ENCODE assay signal across 8 cellular contexts in genomic region chr10:70676511-70676910, GRCh38.
"Had no signal": no experiment of that assay in that cellular context is flagged by ENCODE, and none has a peak within 500 bp of the region (broad histone marks: within the 10 kb centered on the region; RNA-seq: fewer than 3 reads in every experiment).

No MANE protein-coding gene starts in this region.

- H3K4me3 ChIP-seq: GM23338 had no signal

- FAIRE-seq: H1, H54, HTR-8/SVneo had no signal

- H3K9me3 Mint-ChIP-seq: GM23338, H9 had no signal

- DNase-seq: H9, HCEC 1CT, IMR-90, KBM-7 had no signal

- ATAC-seq: GM23338 had no signal

- H2AFZ ChIP-seq: GM23338 had no signal

- H3K27ac Mint-ChIP-seq: GM23338 had no signal

- H3K4me3 Mint-ChIP-seq: GM23338, H9 had no signal

- H3K4me2 ChIP-seq: GM23338 had no signal
